8 cellular contexts compared by ENCODE assay signal in the genomic region with DNA sequence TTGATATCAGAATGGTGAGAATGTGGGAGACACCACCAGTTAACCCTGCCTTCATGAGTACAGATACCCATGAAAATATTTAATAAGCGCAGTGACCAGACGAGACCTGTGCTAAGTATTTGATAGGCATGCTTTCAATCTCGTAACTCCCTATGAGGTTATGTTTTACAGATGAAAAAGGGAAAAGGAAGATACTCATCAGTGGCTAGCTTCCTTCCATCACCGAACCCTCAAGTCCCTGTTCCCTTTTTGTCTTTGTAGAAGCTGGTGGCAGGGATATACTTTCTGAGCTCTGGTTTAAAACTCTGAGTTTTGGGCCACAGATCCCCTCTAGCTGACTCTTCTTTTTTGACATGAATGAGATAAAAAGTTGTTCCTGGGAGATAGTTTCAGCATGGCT. TPM values are rescaled to one million over a fixed set of nuclear protein-coding genes. Genes with fewer than 3 reads are reported as not detected.
DNase-seq lines count a peak whose midpoint lies in the region; ATAC-seq and TF ChIP-seq lines count a peak whose summit lies in the region.

No MANE protein-coding gene starts in this region.

- peak; percentile 11 for ATAC-seq in GM19452 (IDR thresholded peaks at IDR 0.05; ENCODE audit: unreplicated experiment)
- ATAC-seq in IMR-90 (ENCODE audit: low read depth) = no peak
- ATAC-seq in HG02763 (IDR thresholded peaks at IDR 0.05; ENCODE audit: unreplicated experiment) = no peak
- no peak for ATAC-seq in GM18520 (IDR thresholded peaks at IDR 0.05; ENCODE audit: unreplicated experiment)

- TF ChIP-seq EP300 in sigmoid colon (IDR thresholded peaks at IDR 0.05) = no peak
- TF ChIP-seq EP300 in SK-N-SH (IDR thresholded peaks at IDR 0.05; ENCODE audit: borderline replicate concordance in 1 of 2, low read depth in 1 of 2, low read length in 1 of 2) = no peak

- H3K9me3 ChIP-seq in IMR-90 (ENCODE audit: control insufficient read depth, insufficient read depth, low read length) (no peaks in the 10 kb centered on the region), sigmoid colon (no peaks in the 10 kb centered on the region), SK-N-SH (no peaks in the 10 kb centered on the region)

- no peaks in the 10 kb centered on the region for H3K79me2 ChIP-seq in SK-N-SH (ENCODE audit: insufficient read depth)

- peak overlapping the region; percentile 38; the same call in 1 of the 2 replicates for H3K4ac ChIP-seq in IMR-90 (ENCODE audit: low read depth, low read length)

- DNase-seq in IMR-90 = no peak
- DNase-seq in chondrocyte (ENCODE audit: low spot score) = no peak
- no peak for DNase-seq in sigmoid colon
- DNase-seq in substantia nigra (lab: John Stamatoyannopoulos, UW) = no peak
- no peak for DNase-seq in SK-N-SH

- no peak overlapping the region for H3K27ac ChIP-seq in IMR-90 (ENCODE audit: insufficient read depth, low read length)
- peak overlapping the region; percentile 60 to 75 (median 62) for H3K27ac ChIP-seq in sigmoid colon
- no peak overlapping the region for H3K27ac ChIP-seq in substantia nigra (ENCODE audit: low read depth, low read length, poor library complexity, severe bottlenecking)
- no peak overlapping the region for H3K27ac ChIP-seq in SK-N-SH (ENCODE audit: low read depth in 2 of 2, low read length in 1 of 2)

- H3K9me1 ChIP-seq in IMR-90 (ENCODE audit: insufficient read depth, low read length) = peaks cover 12% of the 10 kb centered on the region

- H3K18ac ChIP-seq in IMR-90 (ENCODE audit: low read depth, low read length) = peak overlapping the region; percentile 2; the same call in 1 of the 2 replicates

- no peak for TF ChIP-seq CTCF in IMR-90 (conservative IDR thresholded peaks at IDR 0.05; ENCODE audit: low read depth, low read length)
- no peak for TF ChIP-seq CTCF in chondrocyte (IDR thresholded peaks at IDR 0.05)
- no peak for TF ChIP-seq CTCF in sigmoid colon (IDR thresholded peaks at IDR 0.05)
- no peak for TF ChIP-seq CTCF in SK-N-SH (IDR thresholded peaks at IDR 0.05)

- H4K5ac ChIP-seq in IMR-90 (ENCODE audit: low read depth, low read length) = no peak overlapping the region

- peak overlapping the region; percentile 66 for H2BK5ac ChIP-seq in IMR-90 (ENCODE audit: low read depth, low read length, poor library complexity, severe bottlenecking)

- H3K79me1 ChIP-seq in IMR-90 (ENCODE audit: low read depth in 1 of 2, low read length in 2 of 2) = peaks cover 8 to 40% of the 10 kb centered on the region in 2 experiments

- H3K4me3 ChIP-seq in IMR-90 (ENCODE audit: insufficient read depth, low read depth, low read length) (no peak overlapping the region), sigmoid colon (no peak overlapping the region), SK-N-SH (ENCODE audit: low read depth in 2 of 2, low read length in 1 of 2) (no peak overlapping the region)

- peak overlapping the region; percentile 12; the same call in 1 of the 3 replicates for H2BK15ac ChIP-seq in IMR-90 (ENCODE audit: low read depth, low read length)

- H4K20me1 ChIP-seq in IMR-90 (ENCODE audit: insufficient read depth, low read length) = peaks cover 11% of the 10 kb centered on the region; the same call in 1 of the 2 replicates
- H4K20me1 ChIP-seq in SK-N-SH (ENCODE audit: insufficient read depth) = no peaks in the 10 kb centered on the region

- H2AK9ac ChIP-seq in IMR-90 (replicated peaks; ENCODE audit: low read depth, low read length, poor library complexity) = no peak overlapping the region

- H3K4me3 Mint-ChIP-seq in chondrocyte (ENCODE audit: unreplicated experiment) = no peak overlapping the region

- H3K36me3 ChIP-seq in IMR-90 (ENCODE audit: control insufficient read depth, insufficient read depth, low read length) = no peaks in the 10 kb centered on the region
- H3K36me3 ChIP-seq in sigmoid colon = no peaks in the 10 kb centered on the region
- no peaks in the 10 kb centered on the region for H3K36me3 ChIP-seq in SK-N-SH (replicated peaks in 1 of 2; ENCODE audit: control insufficient read depth in 1 of 2, insufficient read depth in 2 of 2, low read length in 1 of 2)

- intact Hi-C loops in IMR-90 (cut with micrococcal nuclease) = no loop called here
- intact Hi-C loops in sigmoid colon (cut with DNase I) = no loop called here

- peaks cover 12% of the 10 kb centered on the region for H3F3A ChIP-seq in SK-N-SH (replicated peaks; ENCODE audit: insufficient read depth)

- H4K8ac ChIP-seq in IMR-90 (ENCODE audit: low read depth in 2 of 2, low read length in 2 of 2) = peak overlapping the region in 1 of 2 experiments; percentile 3; a peak in 1 of 4 replicates

- BruUV-seq in IMR-90 (replicated peaks; lab: Mats Ljungman, UMichigan) = no TSS peak

- no peak overlapping the region for H2AFZ ChIP-seq in IMR-90 (replicated peaks; ENCODE audit: low read length, poor library complexity)
- no peak overlapping the region for H2AFZ ChIP-seq in SK-N-SH (ENCODE audit: low read depth)

- peak overlapping the region; percentile 4 for H4K91ac ChIP-seq in IMR-90 (ENCODE audit: insufficient read depth, low read depth, low read length)

- H3K4me1 ChIP-seq in IMR-90 (ENCODE audit: control insufficient read depth, insufficient read depth, low read length) (peaks cover 22% of the 10 kb centered on the region), sigmoid colon (peaks cover 0 to 54% (median 32%) of the 10 kb centered on the region in 4 donors), SK-N-SH (ENCODE audit: control insufficient read depth in 1 of 2, insufficient read depth in 2 of 2, low read depth in 1 of 2, low read length in 1 of 2) (peaks cover 0 to 4% of the 10 kb centered on the region in 2 experiments; a peak in 2 of 4 replicates)

- H3K27me3 ChIP-seq in IMR-90 (ENCODE audit: control insufficient read depth, insufficient read depth, low read length) (no peaks in the 10 kb centered on the region), sigmoid colon (no peaks in the 10 kb centered on the region), SK-N-SH (ENCODE audit: insufficient read depth) (no peaks in the 10 kb centered on the region)

- CTCF ChIA-PET in IMR-90 (lab: Yijun Ruan, JAX) = interaction anchor here (1.2 kb wide), 1 partner anchor 38 kb away, joined by 5 read pairs; no protein-coding TSS in a partner anchor
- CTCF ChIA-PET in SK-N-SH (lab: Yijun Ruan, JAX) = interaction anchor here (1.3 kb wide), 1 partner anchor 19 kb away, joined by 3 read pairs; no protein-coding TSS in a partner anchor

- peak overlapping the region; percentile 38 for H2AK5ac ChIP-seq in IMR-90 (ENCODE audit: low read depth, low read length)

- H3K36me3 Mint-ChIP-seq in chondrocyte (ENCODE audit: low read depth) = no peaks in the 10 kb centered on the region

- no peak for TF ChIP-seq RAD21 in IMR-90 (IDR thresholded peaks at IDR 0.05; ENCODE audit: low read length)
- no peak for TF ChIP-seq RAD21 in SK-N-SH (IDR thresholded peaks at IDR 0.05; ENCODE audit: low read length)

- H3K23ac ChIP-seq in IMR-90 (ENCODE audit: low read depth, low read length) = peak overlapping the region; percentile 48; the same call in 1 of the 2 replicates

- no peaks in the 10 kb centered on the region for H3K9me3 Mint-ChIP-seq in chondrocyte (ENCODE audit: low read depth)

- POLR2A ChIA-PET in IMR-90 (lab: Charles Lee; ENCODE audit: unreplicated experiment) (interaction anchor here (0.6 kb wide), 1 partner anchor 1781 kb away, joined by 4 read pairs; no protein-coding TSS in a partner anchor), SK-N-SH (lab: Yijun Ruan, JAX) (no interaction called here)

- H3K14ac ChIP-seq in IMR-90 (replicated peaks; ENCODE audit: low read depth, low read length) = peak overlapping the region; percentile 48; the same call in 1 of the 2 replicates

- no peak overlapping the region for H3K56ac ChIP-seq in IMR-90 (ENCODE audit: extremely low read depth, insufficient read depth, low read length)

- H2BK120ac ChIP-seq in IMR-90 (ENCODE audit: low read depth, low read length) = peak overlapping the region; percentile 23

- H3K27ac Mint-ChIP-seq in chondrocyte (ENCODE audit: unreplicated experiment) = peak overlapping the region; percentile 49

- H3K4me2 ChIP-seq in IMR-90 (ENCODE audit: low read depth, low read length) (no peak overlapping the region), SK-N-SH (no peak overlapping the region)

- no peaks in the 10 kb centered on the region for H3K9me2 ChIP-seq in SK-N-SH

- in situ Hi-C loops in IMR-90 (cut with MboI; ENCODE audit: low sequenced_read_pairs) = loop anchor here (5.0 kb wide), 1 partner anchor 36 kb away; no protein-coding TSS in a partner anchor

- H3K4me1 Mint-ChIP-seq in chondrocyte (ENCODE audit: low read depth) = peaks cover 44% of the 10 kb centered on the region

- TF ChIP-seq POLR2A in IMR-90 (IDR thresholded peaks at IDR 0.05; ENCODE audit: low read depth, low read length) (no peak), sigmoid colon (IDR thresholded peaks at IDR 0.05) (no peak)

- H2BK20ac ChIP-seq in IMR-90 (ENCODE audit: low read depth, low read length) = peak overlapping the region; percentile 19

- no peaks in the 10 kb centered on the region for H3K27me3 Mint-ChIP-seq in chondrocyte (ENCODE audit: low read depth)

- no peak overlapping the region for H3K9ac ChIP-seq in IMR-90 (ENCODE audit: low read depth, low read length)
- H3K9ac ChIP-seq in SK-N-SH = no peak overlapping the region

- dilution Hi-C loops in IMR-90 (cut with HindIII; ENCODE audit: low sequenced_read_pairs, unreplicated experiment) = no loop called here

- no CpG with 5 or more reads among the region's 4 CpGs for WGBS in IMR-90 (ENCODE audit: extremely low coverage in 2 of 2, insufficient read length in 1 of 2), 2 experiments
- 73 to 85% methylated on average over 4 of the region's 4 CpGs for WGBS in sigmoid colon, 2 donors
- 94% methylated on average over 4 of the region's 4 CpGs for WGBS in SK-N-SH (ENCODE audit: low lambda C conversion rate)

TF ChIP-seq in IMR-90, 13 proteins besides CTCF, POLR2A, EP300 and RAD21 (continues in another document):
- no peak for TF ChIP-seq CHD1 (IDR thresholded peaks at IDR 0.05; ENCODE audit: low read depth, low read length)

RNA-seq across cellular contexts. Expression of gene AFF1, which starts 26.3 kb away (rescaled TPM):
- 7.0 and 10.8 TPM in 2 replicates for total RNA-seq in IMR-90 (2012; rRNA removed)
- 9.6 and 11.4 TPM in 2 replicates for polyA plus RNA-seq in IMR-90 (2012; rRNA removed)
- 1.8 and 3.5 TPM in 2 replicates for polyA plus RNA-seq in IMR-90 (2012; cell fraction: cytosol; rRNA removed)
- polyA plus RNA-seq in IMR-90 (2012; cell fraction: nucleus; rRNA removed; ENCODE audit: low replicate concordance) = 6.8 and 17.8 TPM in 2 replicates
- total RNA-seq in chondrocyte = 25.9 to 41.0 TPM (median 28.5 TPM) in 3 replicates
- 100 to 1,000 TPM in 1 of 4 donors, 10 to 100 TPM in 3; 61.7 to 100 (median 85.4) TPM for total RNA-seq in sigmoid colon
- polyA plus RNA-seq in sigmoid colon = 10 to 100 TPM in 2 of 3 donors, 1 to 10 TPM in 1; 7.2 to 16.6 (median 10.9) TPM
- polyA plus RNA-seq in SK-N-SH (2012; rRNA removed) = 2.2 and 2.7 TPM in 2 replicates
- 3.4 and 3.8 TPM in 2 replicates for polyA plus RNA-seq in SK-N-SH (2012; cell fraction: cytosol; rRNA removed)
- polyA plus RNA-seq in SK-N-SH (2012; cell fraction: nucleus; rRNA removed) = 8.8 and 9.5 TPM in 2 replicates

Comparison
In these comparisons a context has a peak if more than half of its experiments do, and no peak if none do; other contexts are left out.
1. H3K27ac ChIP-seq: peak in sigmoid colon (4 of 4); none in IMR-90 (single experiment), substantia nigra (single experiment) and SK-N-SH (0 of 2).